ENCODE assay signal across 39 cellular contexts in the genomic region with DNA sequence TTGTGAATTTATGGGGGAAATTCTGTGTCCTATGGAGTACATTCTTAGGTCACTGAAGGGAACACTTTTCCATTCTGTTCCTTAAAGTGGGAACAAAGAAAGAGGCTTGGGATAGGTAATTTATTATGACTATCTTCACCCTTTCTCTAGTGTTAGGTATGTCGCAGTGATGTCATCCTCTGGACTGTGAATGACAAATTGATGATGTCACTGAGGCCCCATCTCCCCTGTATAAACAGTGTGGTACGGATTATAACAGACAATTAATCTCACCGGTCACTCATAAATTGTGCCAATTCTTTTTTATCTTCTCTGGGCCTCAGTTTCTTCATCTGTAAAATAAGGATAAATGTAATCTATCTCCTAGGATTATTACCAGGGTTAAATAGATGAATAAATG. TPM values are rescaled to one million over a fixed set of nuclear protein-coding genes. Genes with fewer than 3 reads are reported as not detected.
"Had no signal": no experiment of that assay in that cellular context is flagged by ENCODE, and none has a peak within 500 bp of the region (broad histone marks: within the 10 kb centered on the region; RNA-seq: fewer than 3 reads in every experiment).

No MANE protein-coding gene starts in this region.

- H3K4me1 Mint-ChIP-seq: activated B cell treated with CpG ODN at 0.5 μM for 24 hours; activated CD4-positive, alpha-beta T cell treated with anti-CD3 and anti-CD28 coated beads, Interleukin-2, amount 10 ng/mL, durations not matched to agents 24 days and 14 days; activated naive CD8-positive, alpha-beta T cell treated with anti-CD3 and anti-CD28 coated beads, Interleukin-2, amount 50 U/mL, for 24 hours; brain; central memory CD8-positive, alpha-beta T cell had no signal

- H3K27me3 ChIP-seq: ascending aorta had no signal

- ATAC-seq: activated CD8-positive, alpha-beta T cell treated with anti-CD3 and anti-CD28 coated beads for 36 hours; activated naive CD8-positive, alpha-beta T cell treated with anti-CD3 and anti-CD28 coated beads, Interleukin-2, amount 50 U/mL, for 24 hours; activated T-cell treated with anti-CD3 and anti-CD28 coated beads, Interleukin-2, amount 50 U/mL, for 4 hours; activated T-cell treated with anti-CD3 and anti-CD28 coated beads, Interleukin-2, amount 50 U/mL, for 72 hours had no signal

- H3K9me3 Mint-ChIP-seq: activated B cell treated with CpG ODN at 0.5 μM for 24 hours; activated CD4-positive, alpha-beta memory T cell treated with anti-CD3 and anti-CD28 coated beads for 36 hours; activated CD4-positive, alpha-beta T cell treated with anti-CD3 and anti-CD28 coated beads, Interleukin-2, amount 10 ng/mL, durations not matched to agents 24 days and 14 days; activated CD8-positive, alpha-beta T cell treated with anti-CD3 and anti-CD28 coated beads for 36 hours; activated naive CD4-positive, alpha-beta T cell treated with anti-CD3 and anti-CD28 coated beads, Interleukin-2, amount 10 ng/mL, durations not matched to agents 7 days and 5 days; activated naive CD4-positive, alpha-beta T cell treated with anti-CD3 and anti-CD28 coated beads, Interleukin-2, amount 50 U/mL, for 24 hours; activated naive CD8-positive, alpha-beta T cell treated with anti-CD3 and anti-CD28 coated beads, Interleukin-2, amount 10 ng/mL, durations not matched to agents 7 days and 5 days; activated naive CD8-positive, alpha-beta T cell treated with anti-CD3 and anti-CD28 coated beads, Interleukin-2, amount 50 U/mL, for 24 hours; activated T-cell treated with anti-CD3 and anti-CD28 coated beads, Interleukin-2, amount 50 U/mL, for 4 hours; activated T-cell treated with anti-CD3 and anti-CD28 coated beads, Interleukin-2, amount 50 U/mL, for 72 hours; activated T-helper 2 cell treated with anti-CD3 and anti-CD28 coated beads, Interferon-gamma antibody, Interleukin-2, Interleukin-4, amounts not matched to agents 10 μg/mL and 5 μg/mL and 100 μg/mL, durations not matched to agents 14 hours and 24 hours and 36 hours; central memory CD8-positive, alpha-beta T cell; T-helper 1 cell treated with Interleukin-12 subunit alpha and Interleukin-12 subunit beta and Interleukin-4 antibody, amounts not matched to agents 30 μg/mL and 1 μg/mL, for 36 hours; T-helper 2 cell treated with Interferon-gamma antibody and Interleukin-4, amounts not matched to agents 5 μg/mL and 100 μg/mL, for 36 hours had no signal

- H3K27ac ChIP-seq: ascending aorta, cardiac muscle cell, VCaP had no signal

- H3K27ac Mint-ChIP-seq: activated B cell treated with CpG ODN at 0.5 μM for 24 hours; activated CD4-positive, alpha-beta memory T cell treated with anti-CD3 and anti-CD28 coated beads for 36 hours; activated CD4-positive, alpha-beta T cell treated with anti-CD3 and anti-CD28 coated beads, Interleukin-2, amount 10 ng/mL, durations not matched to agents 24 days and 14 days; activated CD8-positive, alpha-beta T cell treated with anti-CD3 and anti-CD28 coated beads for 36 hours; activated naive CD4-positive, alpha-beta T cell treated with anti-CD3 and anti-CD28 coated beads, Interleukin-2, amount 10 ng/mL, durations not matched to agents 7 days and 5 days; activated naive CD4-positive, alpha-beta T cell treated with anti-CD3 and anti-CD28 coated beads, Interleukin-2, amount 50 U/mL, for 24 hours; activated naive CD8-positive, alpha-beta T cell; activated naive CD8-positive, alpha-beta T cell treated with anti-CD3 and anti-CD28 coated beads, Interleukin-2, amount 50 U/mL, for 24 hours; activated T-cell treated with anti-CD3 and anti-CD28 coated beads, Interleukin-2, amount 50 U/mL, for 72 hours; activated T-helper 2 cell treated with anti-CD3 and anti-CD28 coated beads, Interferon-gamma antibody, Interleukin-2, Interleukin-4, amounts not matched to agents 10 μg/mL and 5 μg/mL and 100 μg/mL, durations not matched to agents 14 hours and 24 hours and 36 hours; brain; T-helper 1 cell treated with Interleukin-12 subunit alpha and Interleukin-12 subunit beta and Interleukin-4 antibody, amounts not matched to agents 30 μg/mL and 1 μg/mL, for 36 hours; T-helper 2 cell treated with Interferon-gamma antibody and Interleukin-4, amounts not matched to agents 5 μg/mL and 100 μg/mL, for 36 hours had no signal

- FAIRE-seq: TTC549 had no signal

- H3K27me3 Mint-ChIP-seq: brain had no signal

- H3K4me3 Mint-ChIP-seq: activated B cell treated with CpG ODN at 0.5 μM for 24 hours; activated CD4-positive, alpha-beta memory T cell treated with anti-CD3 and anti-CD28 coated beads for 36 hours; activated CD4-positive, alpha-beta T cell treated with anti-CD3 and anti-CD28 coated beads, Interleukin-2, amount 10 ng/mL, durations not matched to agents 24 days and 14 days; activated CD8-positive, alpha-beta T cell treated with anti-CD3 and anti-CD28 coated beads for 36 hours; activated naive CD4-positive, alpha-beta T cell treated with anti-CD3 and anti-CD28 coated beads, Interleukin-2, amount 10 ng/mL, durations not matched to agents 7 days and 5 days; activated naive CD4-positive, alpha-beta T cell treated with anti-CD3 and anti-CD28 coated beads, Interleukin-2, amount 50 U/mL, for 24 hours; activated naive CD8-positive, alpha-beta T cell; activated naive CD8-positive, alpha-beta T cell treated with anti-CD3 and anti-CD28 coated beads, Interleukin-2, amount 50 U/mL, for 24 hours; activated T-cell treated with anti-CD3 and anti-CD28 coated beads, Interleukin-2, amount 50 U/mL, for 4 hours; activated T-cell treated with anti-CD3 and anti-CD28 coated beads, Interleukin-2, amount 50 U/mL, for 72 hours; brain; central memory CD8-positive, alpha-beta T cell; T-helper 1 cell treated with Interleukin-12 subunit alpha and Interleukin-12 subunit beta and Interleukin-4 antibody, amounts not matched to agents 30 μg/mL and 1 μg/mL, for 36 hours; T-helper 2 cell treated with Interferon-gamma antibody and Interleukin-4, amounts not matched to agents 5 μg/mL and 100 μg/mL, for 36 hours had no signal

- H3K4me3 ChIP-seq: ascending aorta, cardiac muscle cell had no signal

- H3K36me3 ChIP-seq: ascending aorta, cardiac muscle cell had no signal

- H3K9me3 ChIP-seq: ascending aorta had no signal

- H3K36me3 Mint-ChIP-seq: activated CD4-positive, alpha-beta memory T cell treated with anti-CD3 and anti-CD28 coated beads for 36 hours; activated naive CD4-positive, alpha-beta T cell treated with anti-CD3 and anti-CD28 coated beads, Interleukin-2, amount 10 ng/mL, durations not matched to agents 7 days and 5 days; activated naive CD4-positive, alpha-beta T cell treated with anti-CD3 and anti-CD28 coated beads, Interleukin-2, amount 50 U/mL, for 24 hours; activated naive CD8-positive, alpha-beta T cell; brain had no signal

- H3K4me1 ChIP-seq: ascending aorta had no signal

- DNase-seq: activated B cell treated with CpG ODN at 0.5 μM for 24 hours; activated CD4-positive, alpha-beta memory T cell treated with anti-CD3 and anti-CD28 coated beads for 36 hours; activated CD4-positive, alpha-beta T cell treated with anti-CD3 and anti-CD28 coated beads for 4 hours; activated CD4-positive, alpha-beta T cell treated with anti-CD3 and anti-CD28 coated beads, Interleukin-2, amount 10 ng/mL, durations not matched to agents 24 days and 14 days; activated CD4-positive, alpha-beta T cell treated with anti-CD3 and anti-CD28 coated beads, Interleukin-2, amount 50 U/mL, for 1 hour; activated CD4-positive, alpha-beta T cell treated with anti-CD3 and anti-CD28 coated beads, Interleukin-2, amount 50 U/mL, for 4 hours; activated CD4-positive, CD25-positive, alpha-beta regulatory T cell treated with anti-CD3 and anti-CD28 coated beads, Interleukin-2, amount 50 U/mL, for 72 hours; activated CD8-positive, alpha-beta memory T cell treated with anti-CD3 and anti-CD28 coated beads, Interleukin-2, amount 50 U/mL, for 4 hours; activated CD8-positive, alpha-beta T cell treated with anti-CD3 and anti-CD28 coated beads for 36 hours; activated effector memory CD4-positive, alpha-beta T cell treated with Interleukin-2 at 50 U/mL for 16 hours; activated gamma-delta T cell; activated naive CD4-positive, alpha-beta T cell treated with anti-CD3 and anti-CD28 coated beads, Interleukin-2, amount 10 ng/mL, durations not matched to agents 7 days and 5 days; activated naive CD4-positive, alpha-beta T cell treated with Interleukin-2 at 50 U/mL for 16 hours; activated naive CD8-positive, alpha-beta T cell treated with anti-CD3 and anti-CD28 coated beads, Interleukin-2, amount 10 ng/mL, durations not matched to agents 7 days and 5 days; activated naive CD8-positive, alpha-beta T cell treated with anti-CD3 and anti-CD28 coated beads, Interleukin-2, amount 50 U/mL, for 24 hours; activated T-cell treated with anti-CD3 and anti-CD28 coated beads for 4 hours; activated T-cell treated with anti-CD3 and anti-CD28 coated beads, Interleukin-2, amount 50 U/mL, for 1 hour; activated T-cell treated with anti-CD3 and anti-CD28 coated beads, Interleukin-2, amount 50 U/mL, for 4 hours; activated T-cell treated with anti-CD3 and anti-CD28 coated beads, Interleukin-2, amount 50 U/mL, for 72 hours; amygdala; anterior cingulate cortex; caudate nucleus; cerebellar nuclear complex; T-helper 1 cell; T-helper 2 cell; T-helper 9 cell had no signal

RNA-seq across cellular contexts. Expression of a gene that starts 23.5 kb away (rescaled TPM):
- total RNA-seq: activated CD4-positive, alpha-beta memory T cell treated with anti-CD3 and anti-CD28 coated beads for 36 hours; activated CD4-positive, alpha-beta T cell treated with anti-CD3 and anti-CD28 coated beads, Interleukin-2, amount 10 ng/mL, durations not matched to agents 24 days and 14 days; activated CD8-positive, alpha-beta memory T cell treated with anti-CD3 and anti-CD28 coated beads for 36 hours; activated CD8-positive, alpha-beta T cell treated with anti-CD3 and anti-CD28 coated beads for 36 hours; activated naive CD8-positive, alpha-beta T cell treated with anti-CD3 and anti-CD28 coated beads, Interleukin-2, amount 10 ng/mL, durations not matched to agents 7 days and 5 days; activated T-cell treated with anti-CD3 and anti-CD28 coated beads, Interleukin-2, amount 50 U/mL, for 4 hours; activated T-helper 2 cell treated with anti-CD3 and anti-CD28 coated beads, Interferon-gamma antibody, Interleukin-2, Interleukin-4, amounts not matched to agents 10 μg/mL and 5 μg/mL and 100 μg/mL, durations not matched to agents 14 hours and 24 hours and 36 hours; ascending aorta; bronchial epithelial cell; cardiac muscle cell had no signal
- polyA plus RNA-seq: cardiac muscle cell had no signal
